8 cellular contexts compared by ENCODE assay signal in genomic region chr12:124938606-124939427, GRCh38. TPM values are rescaled to one million over a fixed set of nuclear protein-coding genes. Genes with fewer than 3 reads are reported as not detected.
DNase-seq lines count a peak whose midpoint lies in the region; ATAC-seq lines count a peak whose summit lies in the region.

No MANE protein-coding gene starts in this region.

- ATAC-seq in HG03064 (IDR thresholded peaks at IDR 0.05; ENCODE audit: low read depth, unreplicated experiment) (peak; percentile 43), T-cell (replicated peaks in 1 of 4) (peak; percentile 45 to 64 (median 62))

- H3K36me3 Mint-ChIP-seq in T-cell = peaks cover 3% of the 10 kb centered on the region

- POLR2A ChIA-PET in T-cell (lab: Charles Lee) = interaction anchor here (0.6 to 2.0 kb wide), 9 partner anchors 11 to 28 kb away, joined by 3 to 15 read pairs (median 8); partner anchors contain the start of gene UBC (in 2 of the 2)

- H3K36me3 ChIP-seq in subcutaneous abdominal adipose tissue (ENCODE audit: control insufficient read depth in 5 of 5, insufficient read depth in 5 of 5, low read length in 5 of 5) = peaks cover 0 to 5% (median 3%) of the 10 kb centered on the region in 5 donors

- H3K27me3 Mint-ChIP-seq in T-cell = no peaks in the 10 kb centered on the region

- H3K4me3 ChIP-seq in subcutaneous abdominal adipose tissue (ENCODE audit: low read depth in 1 of 5, low read length in 5 of 5) = peak overlapping the region; percentile 72 to 89 (median 82)

- DNase-seq in activated T-cell treated with anti-CD3 and anti-CD28 coated beads for 24 hours (ENCODE audit: low read depth) = peak; percentile 43
- no peak for DNase-seq in activated T-cell treated with anti-CD3 and anti-CD28 coated beads for 4 hours
- DNase-seq in T-cell = peak in 32 of 34 experiments; percentile 30 to 68 (median 48)
- peak; percentile 94 for DNase-seq in dermis blood vessel endothelial cell
- DNase-seq in medulla oblongata (ENCODE audit: extremely low spot score) = peak; percentile 90
- no peak for DNase-seq in NOMO-1 treated with DMSO at 0.1 percent for 48 hours (lab: John Stamatoyannopoulos, UW; ENCODE audit: unreplicated experiment)

- peak overlapping the region; percentile 94 for H3K27ac ChIP-seq in subcutaneous abdominal adipose tissue (ENCODE audit: low read depth, low read length)

- H3K4me1 Mint-ChIP-seq in T-cell = peaks cover 6 to 18% (median 10%) of the 10 kb centered on the region in 3 donors

- no peaks in the 10 kb centered on the region for H3K9me3 Mint-ChIP-seq in T-cell

- no peaks in the 10 kb centered on the region for H3K9me3 ChIP-seq in subcutaneous abdominal adipose tissue (ENCODE audit: control insufficient read depth in 5 of 5, low read length in 5 of 5)

- CTCF ChIA-PET in T-cell (lab: Charles Lee) = interaction anchor here (0.5 to 7.4 kb wide), 10 partner anchors 11 to 55 kb away, joined by 3 to 142 read pairs (median 20); partner anchors contain the start of genes BRI3BP (in 1 of the 2) and UBC (in 1 of the 2)

- H3K27ac Mint-ChIP-seq in T-cell = no peak overlapping the region

- H3K9ac ChIP-seq in subcutaneous abdominal adipose tissue (ENCODE audit: low read length in 5 of 5) = peak overlapping the region in 4 of 5 donors; percentile 0 to 86 (median 49)

- peaks cover 13 to 34% (median 26%) of the 10 kb centered on the region in 5 donors for H3K4me1 ChIP-seq in subcutaneous abdominal adipose tissue (ENCODE audit: control insufficient read depth in 5 of 5, insufficient read depth in 5 of 5, low read length in 5 of 5)

- no peaks in the 10 kb centered on the region for H3K27me3 ChIP-seq in subcutaneous abdominal adipose tissue (ENCODE audit: control insufficient read depth in 5 of 5, insufficient read depth in 4 of 5, low read length in 5 of 5)

- H3K4me3 Mint-ChIP-seq in T-cell = no peak overlapping the region

RNA-seq across cellular contexts. Expression of gene UBC, which starts 24.4 kb away (rescaled TPM):
- total RNA-seq in T-cell (1,000 to 10,000 TPM in 2 of 5 donors, 100 to 1,000 TPM in 3; 786 to 1,410 (median 885) TPM), dermis blood vessel endothelial cell (1,840 and 2,354 TPM in 2 replicates)

RNA-seq across cellular contexts. Expression of gene DHX37, which starts 50.1 kb away (rescaled TPM):
- total RNA-seq in T-cell = 10 to 100 TPM; 30.1 to 37.3 (median 36.1) TPM
- total RNA-seq in dermis blood vessel endothelial cell = 14.6 and 24.8 TPM in 2 replicates

RNA-seq across cellular contexts. Expression of gene BRI3BP, which starts 54.6 kb away (rescaled TPM):
- total RNA-seq in T-cell = 1 to 10 TPM; 4.8 to 8.1 (median 7.0) TPM
- 3.9 and 9.4 TPM in 2 replicates for total RNA-seq in dermis blood vessel endothelial cell

Comparison
In these comparisons a context has a peak if more than half of its experiments do, and no peak if none do; other contexts are left out.
1. DNase-seq: peak in activated T-cell treated with anti-CD3 and anti-CD28 coated beads for 24 hours (single experiment), T-cell (32 of 34), dermis blood vessel endothelial cell (single experiment) and medulla oblongata (single experiment); none in activated T-cell treated with anti-CD3 and anti-CD28 coated beads for 4 hours (single experiment) and NOMO-1 treated with DMSO at 0.1 percent for 48 hours (single experiment).